In the genomic region with DNA sequence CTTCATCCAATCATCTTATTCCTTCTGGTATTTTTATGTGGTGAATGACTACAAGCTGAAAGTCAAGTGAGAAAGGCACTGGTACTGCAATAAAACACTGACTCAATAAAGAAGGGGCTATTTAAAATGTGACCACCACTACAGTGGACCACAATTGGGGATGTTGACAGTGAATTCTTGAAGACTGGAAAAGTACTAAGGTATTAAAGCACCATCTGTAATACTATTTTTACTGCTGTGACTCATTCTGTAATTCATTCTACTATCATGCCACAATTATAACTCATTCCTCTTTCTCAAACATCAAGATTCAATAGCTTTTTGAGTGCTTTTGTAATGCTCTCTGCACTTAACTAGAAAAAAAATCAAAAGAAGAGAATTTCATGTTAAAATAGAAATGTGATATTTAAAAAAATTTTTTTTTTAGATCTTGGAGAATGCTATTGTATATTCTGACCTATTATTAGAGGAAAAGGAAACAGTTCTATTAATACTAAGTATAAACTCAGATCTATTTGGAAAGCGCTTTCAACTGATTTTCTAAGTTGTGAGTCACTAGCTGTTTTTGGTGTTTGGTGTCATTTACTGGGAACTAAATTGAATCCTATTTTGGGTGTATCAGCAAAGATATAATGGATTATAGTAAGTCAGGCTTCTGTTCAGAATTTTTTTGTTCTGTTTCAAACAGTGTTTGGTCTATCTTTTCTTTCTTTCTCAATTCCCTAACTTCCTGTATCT, we compare ENCODE assay signal across 10 cellular contexts.
A peak's percentile ranks its signal among the peaks of the same experiment; 100 is the strongest.
DNase-seq lines count a peak whose midpoint lies in the region; ATAC-seq and TF ChIP-seq lines count a peak whose summit lies in the region.
"Had no signal": no experiment of that assay in that cellular context is flagged by ENCODE, and none has a peak within 500 bp of the region (broad histone marks: within the 10 kb centered on the region; RNA-seq: fewer than 3 reads in every experiment).

No MANE protein-coding gene starts in this region.

- TF ChIP-seq CTCF in astrocyte of the cerebellum (IDR thresholded peaks at IDR 0.05; ENCODE audit: low read depth, low read length, missing control alignments) (no peak), left lung (IDR thresholded peaks at IDR 0.05) (no peak), transverse colon (IDR thresholded peaks at IDR 0.05) (no peak)

- TF ChIP-seq EP300 in transverse colon (IDR thresholded peaks at IDR 0.05; ENCODE audit: low read depth), result no peak

- DNase-seq in activated CD4-positive, CD25-positive, alpha-beta regulatory T cell (lab: John Stamatoyannopoulos, UW), result no peak
- DNase-seq in astrocyte of the cerebellum (ENCODE audit: low read depth) (peak; percentile 40), left lung (no peak), transverse colon (no peak)
- DNase-seq in natural killer cell treated with Interleukin-12 subunit alpha and Interleukin-12 subunit beta and Interleukin-15 and Interleukin-18, amount 100 ng/mL, for 72 hours (ENCODE audit: low spot score), result no peak
- DNase-seq: NCI-H1105 treated with DMSO at 0.1 percent for 48 hours had no signal

- peak; percentile 70 to 79 for ATAC-seq in activated CD4-positive, CD25-positive, alpha-beta regulatory T cell treated with anti-CD3 and anti-CD28 coated beads, Interleukin-2, amount 50 U/mL, for 24 hours
- ATAC-seq in left lung (peak; percentile 33), HG02642 (IDR thresholded peaks at IDR 0.05; ENCODE audit: poor library complexity, unreplicated experiment) (no peak), GM18873 (IDR thresholded peaks at IDR 0.05; ENCODE audit: low FRiP score, unreplicated experiment) (no peak)
- no peak for ATAC-seq in natural killer cell treated with Interleukin-12 subunit alpha and Interleukin-12 subunit beta and Interleukin-15 and Interleukin-18, amount 100 ng/mL, for 72 hours

- 67 to 88% methylated on average over 1 of the region's 1 CpG for WGBS in transverse colon (ENCODE audit: low coverage in 1 of 2), 2 donors

- peaks cover 4% of the 10 kb centered on the region for H3K36me3 Mint-ChIP-seq in natural killer cell treated with Interleukin-12 subunit alpha and Interleukin-12 subunit beta and Interleukin-15 and Interleukin-18, amount 100 ng/mL, for 72 hours

- no peaks in the 10 kb centered on the region for H3K9me3 ChIP-seq in left lung
- H3K9me3 ChIP-seq in transverse colon, result no peaks in the 10 kb centered on the region

- H3K4me3 ChIP-seq in astrocyte of the cerebellum (ENCODE audit: low read depth, low read length), result no peak overlapping the region
- no peak overlapping the region for H3K4me3 ChIP-seq in left lung
- H3K4me3 ChIP-seq in transverse colon, result no peak overlapping the region

- H3K27me3 Mint-ChIP-seq in natural killer cell treated with Interleukin-12 subunit alpha and Interleukin-12 subunit beta and Interleukin-15 and Interleukin-18, amount 100 ng/mL, for 72 hours, result no peaks in the 10 kb centered on the region
- H3K27me3 Mint-ChIP-seq: central memory CD8-positive, alpha-beta T cell had no signal

- H3K27me3 ChIP-seq in left lung (no peaks in the 10 kb centered on the region), transverse colon (no peaks in the 10 kb centered on the region)

- H3K9me3 Mint-ChIP-seq in natural killer cell treated with Interleukin-12 subunit alpha and Interleukin-12 subunit beta and Interleukin-15 and Interleukin-18, amount 100 ng/mL, for 72 hours, result peaks cover under 1% of the 10 kb centered on the region
- H3K9me3 Mint-ChIP-seq: central memory CD8-positive, alpha-beta T cell had no signal

- intact Hi-C loops in left lung (cut with DNase I), result loop anchor here in 1 of 2 donors (10.0 kb wide), 1 partner anchor 68 kb away; no protein-coding TSS in a partner anchor
- intact Hi-C loops in transverse colon (cut with DNase I; ENCODE audit: low total_unique reads), result no loop called here

- in situ Hi-C loops in astrocyte of the cerebellum (cut with HindIII; ENCODE audit: low sequenced_read_pairs) (no loop called here), transverse colon (cut with MboI; ENCODE audit: low pct_ligation_motif_present in 1 of 4, low pct_unique_long_range_greater_than_20kb in 1 of 4, low sequenced_read_pairs in 3 of 4) (no loop called here)

- H3K27ac Mint-ChIP-seq in natural killer cell treated with Interleukin-12 subunit alpha and Interleukin-12 subunit beta and Interleukin-15 and Interleukin-18, amount 100 ng/mL, for 72 hours, result no peak overlapping the region

- no peak for TF ChIP-seq POLR2A in transverse colon (IDR thresholded peaks at IDR 0.05)

- H3K4me1 Mint-ChIP-seq in natural killer cell treated with Interleukin-12 subunit alpha and Interleukin-12 subunit beta and Interleukin-15 and Interleukin-18, amount 100 ng/mL, for 72 hours (ENCODE audit: low read depth in 2 of 2), result peaks cover 14 to 22% of the 10 kb centered on the region in 2 donors

- peak overlapping the region; percentile 66 to 85 for H3K27ac ChIP-seq in left lung
- peak overlapping the region; percentile 64 to 84 (median 77) for H3K27ac ChIP-seq in transverse colon

- H3K4me3 Mint-ChIP-seq in natural killer cell treated with Interleukin-12 subunit alpha and Interleukin-12 subunit beta and Interleukin-15 and Interleukin-18, amount 100 ng/mL, for 72 hours, result no peak overlapping the region
- H3K4me3 Mint-ChIP-seq: central memory CD8-positive, alpha-beta T cell had no signal

- H3K4me1 ChIP-seq in left lung (peaks cover 37 to 64% of the 10 kb centered on the region in 2 donors), transverse colon (peaks cover 6 to 44% (median 31%) of the 10 kb centered on the region in 4 donors)

- H3K36me3 ChIP-seq in left lung (no peaks in the 10 kb centered on the region), transverse colon (no peaks in the 10 kb centered on the region)

Comparison
In these comparisons a context has a peak if more than half of its experiments do, and no peak if none do; other contexts are left out.
1. ATAC-seq: peak in activated CD4-positive, CD25-positive, alpha-beta regulatory T cell treated with anti-CD3 and anti-CD28 coated beads, Interleukin-2, amount 50 U/mL, for 24 hours (2 of 2) and left lung (single experiment); none in HG02642 (single experiment), natural killer cell treated with Interleukin-12 subunit alpha and Interleukin-12 subunit beta and Interleukin-15 and Interleukin-18, amount 100 ng/mL, for 72 hours (0 of 2) and GM18873 (single experiment).